ENCODE assay signal across 17 cellular contexts in genomic region chr2:16413947-16414346, GRCh38.
DNase-seq lines count a peak whose midpoint lies in the region; ATAC-seq and TF ChIP-seq lines count a peak whose summit lies in the region.
"Had no signal": no experiment of that assay in that cellular context is flagged by ENCODE, and none has a peak within 500 bp of the region (broad histone marks: within the 10 kb centered on the region; RNA-seq: fewer than 3 reads in every experiment).

No MANE protein-coding gene starts in this region.

- peak overlapping the region; percentile 4 for H3K27ac Mint-ChIP-seq in Caco-2 (ENCODE audit: unreplicated experiment)
- no peak overlapping the region for H3K27ac Mint-ChIP-seq in activated T-helper 1 cell treated with anti-CD3 and anti-CD28 coated beads, Interleukin-12 subunit alpha, Interleukin-12 subunit beta, Interleukin-2, Interleukin-4 antibody, amounts not matched to agents 30 ng/mL and 10 ng/mL and 1 ng/mL, durations not matched to agents 14 hours and 24 hours and 36 hours
- H3K27ac Mint-ChIP-seq: B cell; CD4-positive, CD25-positive, alpha-beta regulatory T cell; CD8-positive, alpha-beta memory T cell had no signal

- ATAC-seq in heart left ventricle, result peak in 1 of 4 donors; percentile 29
- ATAC-seq in Right ventricle myocardium superior (ENCODE audit: poor library complexity), result no peak
- ATAC-seq in right cardiac atrium, result no peak

- intact Hi-C loops in heart left ventricle (cut with DNase I) (no loop called here), Right ventricle myocardium superior (cut with DNase I) (no loop called here), Caco-2 (cut with micrococcal nuclease; ENCODE audit: unreplicated experiment) (no loop called here), right cardiac atrium (cut with DNase I) (no loop called here)
- intact Hi-C loops in activated T-helper 1 cell treated with anti-CD3 and anti-CD28 coated beads, Interleukin-12 subunit alpha, Interleukin-12 subunit beta, Interleukin-2, Interleukin-4 antibody, amounts not matched to agents 30 ng/mL and 10 ng/mL and 1 ng/mL, durations not matched to agents 14 hours and 24 hours and 36 hours (cut with micrococcal nuclease), result no loop called here

- peaks cover 43% of the 10 kb centered on the region for H3K4me1 Mint-ChIP-seq in Caco-2 (ENCODE audit: low read depth, unreplicated experiment)
- H3K4me1 Mint-ChIP-seq in activated T-helper 1 cell treated with anti-CD3 and anti-CD28 coated beads, Interleukin-12 subunit alpha, Interleukin-12 subunit beta, Interleukin-2, Interleukin-4 antibody, amounts not matched to agents 30 ng/mL and 10 ng/mL and 1 ng/mL, durations not matched to agents 14 hours and 24 hours and 36 hours (ENCODE audit: low read depth), result no peaks in the 10 kb centered on the region
- H3K4me1 Mint-ChIP-seq: B cell; CD4-positive, CD25-positive, alpha-beta regulatory T cell; CD8-positive, alpha-beta memory T cell had no signal

- H3K27me3 ChIP-seq in heart left ventricle (no peaks in the 10 kb centered on the region), Caco-2 (replicated peaks; ENCODE audit: control insufficient read depth, insufficient read depth, low read length) (no peaks in the 10 kb centered on the region), right cardiac atrium (ENCODE audit: control insufficient read depth, insufficient read depth) (no peaks in the 10 kb centered on the region), skeletal muscle tissue (ENCODE audit: control insufficient read depth in 3 of 3, insufficient read depth in 3 of 3, low read length in 3 of 3) (no peaks in the 10 kb centered on the region)

- POLR2A ChIA-PET in Caco-2 (lab: Charles Lee), result no interaction called here

- peaks cover 6% of the 10 kb centered on the region for H3K36me3 Mint-ChIP-seq in Caco-2 (ENCODE audit: insufficient read depth, unreplicated experiment)
- no peaks in the 10 kb centered on the region for H3K36me3 Mint-ChIP-seq in activated T-helper 1 cell treated with anti-CD3 and anti-CD28 coated beads, Interleukin-12 subunit alpha, Interleukin-12 subunit beta, Interleukin-2, Interleukin-4 antibody, amounts not matched to agents 30 ng/mL and 10 ng/mL and 1 ng/mL, durations not matched to agents 14 hours and 24 hours and 36 hours (ENCODE audit: low read depth)
- H3K36me3 Mint-ChIP-seq: CD4-positive, CD25-positive, alpha-beta regulatory T cell; CD8-positive, alpha-beta memory T cell had no signal

- H3K27ac ChIP-seq in heart left ventricle (peak overlapping the region in 10 of 12 donors; percentile 43 to 93 (median 82)), right cardiac atrium (ENCODE audit: low read length) (peak overlapping the region; percentile 67), skeletal muscle tissue (ENCODE audit: low read depth, low read length) (peak overlapping the region; percentile 54)
- H3K27ac ChIP-seq: GM23248, HL-60 had no signal

- DNase-seq in heart left ventricle (no peak), Right ventricle myocardium superior (no peak), Caco-2 (no peak), right cardiac atrium (no peak)
- no peak for DNase-seq in activated CD4-positive, alpha-beta T cell treated with anti-CD3 and anti-CD28 coated beads, Interleukin-2, amount 50 U/mL, for 4 hours
- no peak for DNase-seq in activated T-helper 1 cell treated with anti-CD3 and anti-CD28 coated beads, Interleukin-12 subunit alpha, Interleukin-12 subunit beta, Interleukin-2, Interleukin-4 antibody, amounts not matched to agents 30 ng/mL and 10 ng/mL and 1 ng/mL, durations not matched to agents 14 hours and 24 hours and 36 hours (ENCODE audit: low spot score)
- DNase-seq: C1 segment of cervical spinal cord; CD4-positive, CD25-positive, alpha-beta regulatory T cell; CD8-positive, alpha-beta memory T cell; DMS153; DMS79; GDM1; GM23248 had no signal

- H3K4me1 ChIP-seq in heart left ventricle (peaks cover 0 to 18% (median 7%) of the 10 kb centered on the region in 12 donors), Caco-2 (peaks cover 13% of the 10 kb centered on the region), right cardiac atrium (ENCODE audit: control insufficient read depth, insufficient read depth, low read length) (peaks cover under 1% of the 10 kb centered on the region), skeletal muscle tissue (ENCODE audit: control insufficient read depth in 3 of 3, insufficient read depth in 3 of 3, low read length in 3 of 3) (peaks cover 0 to 8% (median 5%) of the 10 kb centered on the region in 3 donors)
- H3K4me1 ChIP-seq: HAP-1 had no signal

- no peaks in the 10 kb centered on the region for H3K27me3 Mint-ChIP-seq in Caco-2 (ENCODE audit: insufficient read depth, unreplicated experiment)
- no peaks in the 10 kb centered on the region for H3K27me3 Mint-ChIP-seq in activated T-helper 1 cell treated with anti-CD3 and anti-CD28 coated beads, Interleukin-12 subunit alpha, Interleukin-12 subunit beta, Interleukin-2, Interleukin-4 antibody, amounts not matched to agents 30 ng/mL and 10 ng/mL and 1 ng/mL, durations not matched to agents 14 hours and 24 hours and 36 hours (ENCODE audit: insufficient read depth)
- H3K27me3 Mint-ChIP-seq: CD4-positive, CD25-positive, alpha-beta regulatory T cell; CD8-positive, alpha-beta memory T cell had no signal

- H3K9me3 Mint-ChIP-seq in Caco-2 (ENCODE audit: unreplicated experiment), result peaks cover 44% of the 10 kb centered on the region
- H3K9me3 Mint-ChIP-seq in activated T-helper 1 cell treated with anti-CD3 and anti-CD28 coated beads, Interleukin-12 subunit alpha, Interleukin-12 subunit beta, Interleukin-2, Interleukin-4 antibody, amounts not matched to agents 30 ng/mL and 10 ng/mL and 1 ng/mL, durations not matched to agents 14 hours and 24 hours and 36 hours, result no peaks in the 10 kb centered on the region

- no peak overlapping the region for H3K4me3 Mint-ChIP-seq in Caco-2 (ENCODE audit: unreplicated experiment)
- H3K4me3 Mint-ChIP-seq in activated T-helper 1 cell treated with anti-CD3 and anti-CD28 coated beads, Interleukin-12 subunit alpha, Interleukin-12 subunit beta, Interleukin-2, Interleukin-4 antibody, amounts not matched to agents 30 ng/mL and 10 ng/mL and 1 ng/mL, durations not matched to agents 14 hours and 24 hours and 36 hours, result no peak overlapping the region
- H3K4me3 Mint-ChIP-seq: B cell; CD4-positive, CD25-positive, alpha-beta regulatory T cell; CD8-positive, alpha-beta memory T cell had no signal

- WGBS in heart left ventricle, 4 donors, result 46 to 65% (median 58%) methylated on average over 1 of the region's 1 CpG
- WGBS in right cardiac atrium, result 49% methylated on average over 1 of the region's 1 CpG

- H3K4me3 ChIP-seq in heart left ventricle (no peak overlapping the region), Caco-2 (ENCODE audit: low read depth, low read length) (no peak overlapping the region), right cardiac atrium (ENCODE audit: low read length) (no peak overlapping the region), skeletal muscle tissue (ENCODE audit: low read length in 3 of 3) (no peak overlapping the region)
- H3K4me3 ChIP-seq: GM23248, HAP-1 had no signal

- BruUV-seq in Caco-2 (replicated peaks; lab: Mats Ljungman, UMichigan), result no TSS peak

- TF ChIP-seq POLR2A in heart left ventricle (IDR thresholded peaks at IDR 0.05), result no peak

- H3K9ac ChIP-seq in skeletal muscle tissue (ENCODE audit: low read depth in 1 of 3, low read length in 3 of 3), result no peak overlapping the region
- H3K9ac ChIP-seq: GM23248 had no signal

- CTCF ChIA-PET in Caco-2 (lab: Charles Lee), result no interaction called here

- H3K36me3 ChIP-seq in heart left ventricle, result no peaks in the 10 kb centered on the region
- no peaks in the 10 kb centered on the region; the same call in none of the 2 replicates for H3K36me3 ChIP-seq in Caco-2 (ENCODE audit: control insufficient read depth, insufficient read depth, low read length)
- no peaks in the 10 kb centered on the region for H3K36me3 ChIP-seq in skeletal muscle tissue (ENCODE audit: control insufficient read depth in 3 of 3, insufficient read depth in 3 of 3, low read length in 3 of 3)
- H3K36me3 ChIP-seq: HAP-1 had no signal

- no peak for TF ChIP-seq CTCF in heart left ventricle (IDR thresholded peaks at IDR 0.05)
- no peak for TF ChIP-seq CTCF in Caco-2 (IDR thresholded peaks at IDR 0.05; ENCODE audit: insufficient read depth in 1 of 2, low read depth in 1 of 2, low read length in 1 of 2, severe bottlenecking in 1 of 2, unreplicated experiment in 1 of 2)

- peaks cover 0 to 7% (median 0%) of the 10 kb centered on the region in 12 donors for H3K9me3 ChIP-seq in heart left ventricle
- peaks cover 10% of the 10 kb centered on the region; the same call in 1 of the 2 replicates for H3K9me3 ChIP-seq in Caco-2
- no peaks in the 10 kb centered on the region for H3K9me3 ChIP-seq in right cardiac atrium (ENCODE audit: control insufficient read depth, low read length)
- H3K9me3 ChIP-seq in skeletal muscle tissue (ENCODE audit: control insufficient read depth in 3 of 3, low read length in 3 of 3), result no peaks in the 10 kb centered on the region
- H3K9me3 ChIP-seq: HAP-1 had no signal
